1 cellular context compared by ENCODE assay signal in the genomic region with DNA sequence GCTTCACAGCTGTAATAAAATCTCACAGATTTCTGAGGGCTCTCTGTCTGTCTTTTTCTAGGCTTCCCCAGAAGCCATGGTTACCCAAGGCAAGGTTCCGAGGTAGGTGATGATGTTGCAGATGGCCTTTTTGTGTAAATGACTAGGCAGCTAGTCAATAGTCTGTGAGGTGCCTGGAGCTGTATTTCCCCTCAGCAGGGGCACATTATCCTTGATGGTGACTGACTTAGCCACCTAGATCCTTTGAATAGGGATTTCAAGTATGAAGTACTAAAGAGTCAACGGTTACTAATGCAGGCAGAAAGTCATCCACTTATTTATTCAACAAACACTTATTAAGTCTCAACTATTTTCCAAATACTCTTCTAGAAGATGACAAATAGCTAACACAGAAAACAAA.
TF ChIP-seq lines count a peak whose summit lies in the region.

No MANE protein-coding gene starts in this region.

TF ChIP-seq in WTC11, 78 proteins besides CTCF, POLR2A, EP300 and RAD21 (continued from another document):
- TF ChIP-seq ZNF317 (CRISPR knock-in tag; IDR thresholded peaks at IDR 0.05; ENCODE audit: borderline replicate concordance, low read depth) (no peak), ZNF121 (CRISPR knock-in tag; IDR thresholded peaks at IDR 0.05) (no peak), ATF1 (CRISPR knock-in tag; IDR thresholded peaks at IDR 0.05) (no peak), JAZF1 (CRISPR knock-in tag; IDR thresholded peaks at IDR 0.05) (no peak), MLX (CRISPR knock-in tag; IDR thresholded peaks at IDR 0.05) (no peak), STAT6 (CRISPR knock-in tag; conservative IDR thresholded peaks at IDR 0.05; ENCODE audit: low read depth) (no peak)
- TF ChIP-seq, protein P1, sequence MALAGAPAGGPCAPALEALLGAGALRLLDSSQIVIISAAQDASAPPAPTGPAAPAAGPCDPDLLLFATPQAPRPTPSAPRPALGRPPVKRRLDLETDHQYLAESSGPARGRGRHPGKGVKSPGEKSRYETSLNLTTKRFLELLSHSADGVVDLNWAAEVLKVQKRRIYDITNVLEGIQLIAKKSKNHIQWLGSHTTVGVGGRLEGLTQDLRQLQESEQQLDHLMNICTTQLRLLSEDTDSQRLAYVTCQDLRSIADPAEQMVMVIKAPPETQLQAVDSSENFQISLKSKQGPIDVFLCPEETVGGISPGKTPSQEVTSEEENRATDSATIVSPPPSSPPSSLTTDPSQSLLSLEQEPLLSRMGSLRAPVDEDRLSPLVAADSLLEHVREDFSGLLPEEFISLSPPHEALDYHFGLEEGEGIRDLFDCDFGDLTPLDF (CRISPR knock-in tag; IDR thresholded peaks at IDR 0.05) = no peak
- TF ChIP-seq, protein P2, sequence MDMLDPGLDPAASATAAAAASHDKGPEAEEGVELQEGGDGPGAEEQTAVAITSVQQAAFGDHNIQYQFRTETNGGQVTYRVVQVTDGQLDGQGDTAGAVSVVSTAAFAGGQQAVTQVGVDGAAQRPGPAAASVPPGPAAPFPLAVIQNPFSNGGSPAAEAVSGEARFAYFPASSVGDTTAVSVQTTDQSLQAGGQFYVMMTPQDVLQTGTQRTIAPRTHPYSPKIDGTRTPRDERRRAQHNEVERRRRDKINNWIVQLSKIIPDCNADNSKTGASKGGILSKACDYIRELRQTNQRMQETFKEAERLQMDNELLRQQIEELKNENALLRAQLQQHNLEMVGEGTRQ (CRISPR knock-in tag; IDR thresholded peaks at IDR 0.05) = no peak
- TF ChIP-seq, protein P3, sequence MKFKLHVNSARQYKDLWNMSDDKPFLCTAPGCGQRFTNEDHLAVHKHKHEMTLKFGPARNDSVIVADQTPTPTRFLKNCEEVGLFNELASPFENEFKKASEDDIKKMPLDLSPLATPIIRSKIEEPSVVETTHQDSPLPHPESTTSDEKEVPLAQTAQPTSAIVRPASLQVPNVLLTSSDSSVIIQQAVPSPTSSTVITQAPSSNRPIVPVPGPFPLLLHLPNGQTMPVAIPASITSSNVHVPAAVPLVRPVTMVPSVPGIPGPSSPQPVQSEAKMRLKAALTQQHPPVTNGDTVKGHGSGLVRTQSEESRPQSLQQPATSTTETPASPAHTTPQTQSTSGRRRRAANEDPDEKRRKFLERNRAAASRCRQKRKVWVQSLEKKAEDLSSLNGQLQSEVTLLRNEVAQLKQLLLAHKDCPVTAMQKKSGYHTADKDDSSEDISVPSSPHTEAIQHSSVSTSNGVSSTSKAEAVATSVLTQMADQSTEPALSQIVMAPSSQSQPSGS (CRISPR knock-in tag; IDR thresholded peaks at IDR 0.05; ENCODE audit: borderline replicate concordance, low read depth) = no peak
